Comparison of ENCODE assay signal across 8 cellular contexts in genomic region chr21:26842976-26843911, GRCh38. TPM values are rescaled to one million over a fixed set of nuclear protein-coding genes. Genes with fewer than 3 reads are reported as not detected.
DNase-seq lines count a peak whose midpoint lies in the region; TF ChIP-seq lines count a peak whose summit lies in the region.

No MANE protein-coding gene starts in this region.

- TF ChIP-seq CTCF in GM13977 (IDR thresholded peaks at IDR 0.05; ENCODE audit: extremely low read depth, insufficient read depth, missing control alignments): no peak

- DNase-seq in A172 (ENCODE audit: low spot score) (peak; percentile 93), GOT3 (lab: John Stamatoyannopoulos, UW) (peak; percentile 82), RKO (ENCODE audit: low spot score) (peak; percentile 86), cerebellum (ENCODE audit: low spot score) (peak; percentile 75), islet precursor cell (peak; percentile 95), skeletal muscle cell (ENCODE audit: low read depth) (peak; percentile 95), GM13977 (ENCODE audit: low spot score) (no peak), MV-4-11 (lab: John Stamatoyannopoulos, UW) (no peak)

- in situ Hi-C loops in GM13977 (cut with MboI; ENCODE audit: low pct_unique_long_range_greater_than_20kb, low sequenced_read_pairs, unreplicated experiment): loop anchor here (25.0 kb wide), 1 partner anchor 1894 kb away; no protein-coding TSS in a partner anchor

- peak overlapping the region; percentile 85 for H3K4me3 ChIP-seq in skeletal muscle cell (ENCODE audit: low read depth, low read length)

RNA-seq across cellular contexts. Expression of gene ADAMTS1, which starts 2.0 kb away (rescaled TPM):
- total RNA-seq in A172 (2014; rRNA removed; shearing (Covaris generic)): 3.7 and 7.7 TPM in 2 replicates
- 13.0 TPM for total RNA-seq in cerebellum

Comparison
In these comparisons a context has a peak if more than half of its experiments do, and no peak if none do; other contexts are left out.
1. DNase-seq: peak in A172 (single experiment), GOT3 (single experiment), RKO (single experiment), cerebellum (single experiment), islet precursor cell (single experiment) and skeletal muscle cell (single experiment); none in GM13977 (single experiment) and MV-4-11 (single experiment).